1 cellular context compared by ENCODE assay signal in the genomic region with DNA sequence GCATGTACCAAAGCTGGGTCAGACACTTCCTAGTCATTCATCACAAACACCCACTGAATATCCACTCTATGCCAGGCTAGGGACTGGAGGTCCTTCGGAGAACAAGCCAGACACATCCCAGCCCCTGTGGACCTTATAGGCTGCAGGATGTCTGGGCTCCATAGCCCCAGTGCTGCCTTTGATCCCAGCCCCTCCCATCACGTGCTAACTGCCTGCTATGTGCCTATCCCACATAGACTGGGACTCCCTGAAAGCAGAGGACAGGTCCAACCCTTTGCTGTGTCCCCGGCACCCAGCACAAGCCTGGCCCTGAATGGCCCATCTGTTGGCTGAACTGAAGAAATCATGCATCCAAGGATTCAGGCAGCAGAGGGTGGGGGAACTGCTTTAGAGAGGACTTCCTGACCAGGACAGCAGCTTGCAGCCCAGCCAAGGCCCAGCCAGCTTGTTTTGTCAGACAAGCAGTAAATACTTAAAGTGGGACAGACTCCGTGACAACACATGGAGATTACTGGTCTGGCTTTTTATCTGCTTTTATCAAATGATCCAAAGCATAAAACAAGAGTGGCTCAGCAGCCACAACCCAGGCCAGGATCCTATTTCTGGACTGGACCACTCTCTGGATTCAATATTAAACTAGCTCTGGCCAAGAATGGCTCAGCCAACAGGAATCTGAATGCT.
TF ChIP-seq lines count a peak whose summit lies in the region.

No MANE protein-coding gene starts in this region.

TF ChIP-seq in IMR-90, 13 proteins besides CTCF, POLR2A, EP300 and RAD21:
- TF ChIP-seq RFX5 (IDR thresholded peaks at IDR 0.05; ENCODE audit: low read depth, low read length) (no peak), SMC3 (IDR thresholded peaks at IDR 0.05; ENCODE audit: low read depth, low read length) (no peak), FOS (IDR thresholded peaks at IDR 0.05; ENCODE audit: low read depth, low read length) (no peak), NFE2L2 (IDR thresholded peaks at IDR 0.05; ENCODE audit: low read depth, low read length) (no peak), MAFK (IDR thresholded peaks at IDR 0.05; ENCODE audit: low read depth, low read length) (no peak), MAZ (IDR thresholded peaks at IDR 0.05; ENCODE audit: borderline replicate concordance, low read depth, low read length) (no peak)
- TF ChIP-seq, protein P1, sequence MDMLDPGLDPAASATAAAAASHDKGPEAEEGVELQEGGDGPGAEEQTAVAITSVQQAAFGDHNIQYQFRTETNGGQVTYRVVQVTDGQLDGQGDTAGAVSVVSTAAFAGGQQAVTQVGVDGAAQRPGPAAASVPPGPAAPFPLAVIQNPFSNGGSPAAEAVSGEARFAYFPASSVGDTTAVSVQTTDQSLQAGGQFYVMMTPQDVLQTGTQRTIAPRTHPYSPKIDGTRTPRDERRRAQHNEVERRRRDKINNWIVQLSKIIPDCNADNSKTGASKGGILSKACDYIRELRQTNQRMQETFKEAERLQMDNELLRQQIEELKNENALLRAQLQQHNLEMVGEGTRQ (IDR thresholded peaks at IDR 0.05; ENCODE audit: low read depth, low read length) = no peak
